In genomic region chr10:131184503-131184902, GRCh38 we compare ENCODE assay signal across 24 cellular contexts.
"Had no signal": no experiment of that assay in that cellular context is flagged by ENCODE, and none has a peak within 500 bp of the region (broad histone marks: within the 10 kb centered on the region; RNA-seq: fewer than 3 reads in every experiment).

No MANE protein-coding gene starts in this region.

- H3K36me3 ChIP-seq: breast epithelium had no signal

- H3K4me3 ChIP-seq: breast epithelium, K562, SK-N-MC had no signal

- DNase-seq: activated CD4-positive, alpha-beta T cell treated with anti-CD3 and anti-CD28 coated beads for 4 hours; activated CD8-positive, alpha-beta T cell treated with anti-CD3 and anti-CD28 coated beads for 36 hours; activated naive CD4-positive, alpha-beta T cell; activated T-cell treated with anti-CD3 and anti-CD28 coated beads for 4 hours; activated T-cell treated with anti-CD3 and anti-CD28 coated beads, Interleukin-2, amount 50 U/mL, for 48 hours; aorta; caudate nucleus; Karpas-422; MM.1S; NCI-H1105; NCI-H1436; NCI-H1694 treated with DMSO at 0.1 percent for 48 hours; NCI-H2081 treated with DMSO at 0.1 percent for 48 hours; NCI-H446 treated with DMSO at 0.1 percent for 48 hours; NCI-H524 treated with DMSO at 0.1 percent for 48 hours; NCI-H748 treated with DMSO at 0.1 percent for 48 hours; NK-92 treated with Interleukin-12 subunit alpha and Interleukin-12 subunit beta, amount 100 ng/mL, for 24 hours; OCI-M1; RPMI8226; T-helper 1 cell had no signal

- H3K4me1 ChIP-seq: breast epithelium had no signal

- H3K9me3 ChIP-seq: breast epithelium had no signal

- H3K27ac ChIP-seq: breast epithelium, SK-N-MC, VCaP had no signal
